In the genomic region with DNA sequence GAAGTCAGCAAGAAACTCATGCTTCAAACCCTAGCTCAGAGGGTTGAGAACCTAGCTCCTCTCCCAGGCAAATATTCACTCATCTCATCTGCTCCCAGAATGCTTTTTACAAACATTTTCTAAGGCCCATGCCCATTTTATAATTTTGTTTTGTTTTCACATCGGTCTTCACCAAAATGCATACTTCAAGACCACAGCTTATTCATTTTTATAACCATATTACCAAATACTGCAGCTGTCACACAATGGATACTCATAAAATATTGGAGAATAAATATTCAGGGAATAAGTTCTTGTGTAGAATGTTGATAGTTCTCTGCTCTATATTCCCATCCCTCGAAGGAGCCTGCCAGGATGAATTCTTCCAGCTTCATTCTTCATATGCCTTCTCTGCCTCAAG, we compare ENCODE assay signal across 7 cellular contexts. TPM values are rescaled to one million over a fixed set of nuclear protein-coding genes. Genes with fewer than 3 reads are reported as not detected.
"Had no signal": no experiment of that assay in that cellular context is flagged by ENCODE, and none has a peak within 500 bp of the region (broad histone marks: within the 10 kb centered on the region; RNA-seq: fewer than 3 reads in every experiment).

No MANE protein-coding gene starts in this region.

- H3K4me3 ChIP-seq: K562 had no signal

- DNase-seq: IMR-90, KBM-7, KG1 had no signal

- H3K27ac ChIP-seq: HL-60 had no signal

- ATAC-seq: HepG2, K562 had no signal

RNA-seq across cellular contexts. Expression of a gene that starts 50.8 kb away (rescaled TPM):
- total RNA-seq: IMR-90 had no signal
- polyA plus RNA-seq: HepG2, IgD-negative memory B cell, IMR-90 had no signal
